Comparison of ENCODE assay signal across 1 cellular context in genomic region chr20:3767434-3768341, GRCh38.
TF ChIP-seq lines count a peak whose summit lies in the region.

ADISSP (minus strand) TSS chr20:3767753; CDS start chr20:3760100, 7,653 bp downstream.

TF ChIP-seq in HepG2, 621 proteins besides CTCF, POLR2A, EP300 and RAD21 (continued from another document and continues in another):
- TF ChIP-seq, protein P1, sequence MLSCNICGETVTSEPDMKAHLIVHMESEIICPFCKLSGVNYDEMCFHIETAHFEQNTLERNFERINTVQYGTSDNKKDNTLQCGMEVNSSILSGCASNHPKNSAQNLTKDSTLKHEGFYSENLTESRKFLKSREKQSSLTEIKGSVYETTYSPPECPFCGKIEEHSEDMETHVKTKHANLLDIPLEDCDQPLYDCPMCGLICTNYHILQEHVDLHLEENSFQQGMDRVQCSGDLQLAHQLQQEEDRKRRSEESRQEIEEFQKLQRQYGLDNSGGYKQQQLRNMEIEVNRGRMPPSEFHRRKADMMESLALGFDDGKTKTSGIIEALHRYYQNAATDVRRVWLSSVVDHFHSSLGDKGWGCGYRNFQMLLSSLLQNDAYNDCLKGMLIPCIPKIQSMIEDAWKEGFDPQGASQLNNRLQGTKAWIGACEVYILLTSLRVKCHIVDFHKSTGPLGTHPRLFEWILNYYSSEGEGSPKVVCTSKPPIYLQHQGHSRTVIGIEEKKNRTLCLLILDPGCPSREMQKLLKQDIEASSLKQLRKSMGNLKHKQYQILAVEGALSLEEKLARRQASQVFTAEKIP (CRISPR knock-in tag; IDR thresholded peaks at IDR 0.05; ENCODE audit: borderline replicate concordance) = no peak
- TF ChIP-seq ZNF331 (CRISPR knock-in tag; IDR thresholded peaks at IDR 0.05) = peak; percentile 8; the same call in 1 of the 2 replicates
- TF ChIP-seq MYNN (CRISPR knock-in tag; IDR thresholded peaks at IDR 0.05; ENCODE audit: low read depth) = no peak
- TF ChIP-seq ZSCAN29 (CRISPR knock-in tag; conservative IDR thresholded peaks at IDR 0.05) = peak; percentile 72
- TF ChIP-seq, protein P2, sequence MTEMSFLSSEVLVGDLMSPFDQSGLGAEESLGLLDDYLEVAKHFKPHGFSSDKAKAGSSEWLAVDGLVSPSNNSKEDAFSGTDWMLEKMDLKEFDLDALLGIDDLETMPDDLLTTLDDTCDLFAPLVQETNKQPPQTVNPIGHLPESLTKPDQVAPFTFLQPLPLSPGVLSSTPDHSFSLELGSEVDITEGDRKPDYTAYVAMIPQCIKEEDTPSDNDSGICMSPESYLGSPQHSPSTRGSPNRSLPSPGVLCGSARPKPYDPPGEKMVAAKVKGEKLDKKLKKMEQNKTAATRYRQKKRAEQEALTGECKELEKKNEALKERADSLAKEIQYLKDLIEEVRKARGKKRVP (CRISPR knock-in tag; IDR thresholded peaks at IDR 0.05) = no peak
- peak; percentile 90; the same call in 1 of the 2 replicates for TF ChIP-seq HOXA5 (CRISPR knock-in tag; IDR thresholded peaks at IDR 0.05)
- no peak for TF ChIP-seq ZNF382 (CRISPR knock-in tag; IDR thresholded peaks at IDR 0.05; ENCODE audit: borderline replicate concordance)
- peak; percentile 8; the same call in 1 of the 2 replicates for TF ChIP-seq MZF1 (CRISPR knock-in tag; IDR thresholded peaks at IDR 0.05; ENCODE audit: borderline replicate concordance)
- TF ChIP-seq CBX1 (IDR thresholded peaks at IDR 0.05; ENCODE audit: low read depth) = peak; percentile 87
- TF ChIP-seq, protein P3, sequence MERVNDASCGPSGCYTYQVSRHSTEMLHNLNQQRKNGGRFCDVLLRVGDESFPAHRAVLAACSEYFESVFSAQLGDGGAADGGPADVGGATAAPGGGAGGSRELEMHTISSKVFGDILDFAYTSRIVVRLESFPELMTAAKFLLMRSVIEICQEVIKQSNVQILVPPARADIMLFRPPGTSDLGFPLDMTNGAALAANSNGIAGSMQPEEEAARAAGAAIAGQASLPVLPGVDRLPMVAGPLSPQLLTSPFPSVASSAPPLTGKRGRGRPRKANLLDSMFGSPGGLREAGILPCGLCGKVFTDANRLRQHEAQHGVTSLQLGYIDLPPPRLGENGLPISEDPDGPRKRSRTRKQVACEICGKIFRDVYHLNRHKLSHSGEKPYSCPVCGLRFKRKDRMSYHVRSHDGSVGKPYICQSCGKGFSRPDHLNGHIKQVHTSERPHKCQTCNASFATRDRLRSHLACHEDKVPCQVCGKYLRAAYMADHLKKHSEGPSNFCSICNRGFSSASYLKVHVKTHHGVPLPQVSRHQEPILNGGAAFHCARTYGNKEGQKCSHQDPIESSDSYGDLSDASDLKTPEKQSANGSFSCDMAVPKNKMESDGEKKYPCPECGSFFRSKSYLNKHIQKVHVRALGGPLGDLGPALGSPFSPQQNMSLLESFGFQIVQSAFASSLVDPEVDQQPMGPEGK (CRISPR knock-in tag; IDR thresholded peaks at IDR 0.05) = peak; percentile 51
- TF ChIP-seq HNRNPUL1 (IDR thresholded peaks at IDR 0.05; ENCODE audit: low read depth, low read length) = no peak
- no peak for TF ChIP-seq CENPX (CRISPR knock-in tag; IDR thresholded peaks at IDR 0.05)
- 0 out of 2 replicates have a peak, but pooled peaks have one; percentile 2 for TF ChIP-seq ZNF646 (CRISPR knock-in tag; IDR thresholded peaks at IDR 0.05)
- TF ChIP-seq NR2F6 (IDR thresholded peaks at IDR 0.05) = no peak; the same call in 1 of the 2 replicates
- peak; percentile 71 for TF ChIP-seq NR2F6 (CRISPR knock-in tag; IDR thresholded peaks at IDR 0.05)
- peak; percentile 92 for TF ChIP-seq TBX2 (CRISPR knock-in tag; IDR thresholded peaks at IDR 0.05; ENCODE audit: borderline replicate concordance)
- TF ChIP-seq SNRNP70 (IDR thresholded peaks at IDR 0.05; ENCODE audit: low read depth, low read length) = no peak
- peak; percentile 97 for TF ChIP-seq SPEN (CRISPR knock-in tag; IDR thresholded peaks at IDR 0.05; ENCODE audit: low read depth)
- TF ChIP-seq RFX5 (IDR thresholded peaks at IDR 0.05; ENCODE audit: low read depth, low read length) = peak; percentile 63
- TF ChIP-seq, protein P4, sequence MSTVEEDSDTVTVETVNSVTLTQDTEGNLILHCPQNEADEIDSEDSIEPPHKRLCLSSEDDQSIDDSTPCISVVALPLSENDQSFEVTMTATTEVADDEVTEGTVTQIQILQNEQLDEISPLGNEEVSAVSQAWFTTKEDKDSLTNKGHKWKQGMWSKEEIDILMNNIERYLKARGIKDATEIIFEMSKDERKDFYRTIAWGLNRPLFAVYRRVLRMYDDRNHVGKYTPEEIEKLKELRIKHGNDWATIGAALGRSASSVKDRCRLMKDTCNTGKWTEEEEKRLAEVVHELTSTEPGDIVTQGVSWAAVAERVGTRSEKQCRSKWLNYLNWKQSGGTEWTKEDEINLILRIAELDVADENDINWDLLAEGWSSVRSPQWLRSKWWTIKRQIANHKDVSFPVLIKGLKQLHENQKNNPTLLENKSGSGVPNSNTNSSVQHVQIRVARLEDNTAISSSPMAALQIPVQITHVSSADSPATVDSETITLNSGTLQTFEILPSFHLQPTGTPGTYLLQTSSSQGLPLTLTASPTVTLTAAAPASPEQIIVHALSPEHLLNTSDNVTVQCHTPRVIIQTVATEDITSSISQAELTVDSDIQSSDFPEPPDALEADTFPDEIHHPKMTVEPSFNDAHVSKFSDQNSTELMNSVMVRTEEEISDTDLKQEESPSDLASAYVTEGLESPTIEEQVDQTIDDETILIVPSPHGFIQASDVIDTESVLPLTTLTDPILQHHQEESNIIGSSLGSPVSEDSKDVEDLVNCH (CRISPR knock-in tag; IDR thresholded peaks at IDR 0.05) = 0 out of 2 replicates have a peak, but pooled peaks have one; percentile 18
- TF ChIP-seq PREB (CRISPR knock-in tag; IDR thresholded peaks at IDR 0.05) = 0 out of 2 replicates have a peak, but pooled peaks have one; percentile 44
- TF ChIP-seq RAD51 (IDR thresholded peaks at IDR 0.05; ENCODE audit: borderline replicate concordance) = peak; percentile 91
- TF ChIP-seq, protein P5, sequence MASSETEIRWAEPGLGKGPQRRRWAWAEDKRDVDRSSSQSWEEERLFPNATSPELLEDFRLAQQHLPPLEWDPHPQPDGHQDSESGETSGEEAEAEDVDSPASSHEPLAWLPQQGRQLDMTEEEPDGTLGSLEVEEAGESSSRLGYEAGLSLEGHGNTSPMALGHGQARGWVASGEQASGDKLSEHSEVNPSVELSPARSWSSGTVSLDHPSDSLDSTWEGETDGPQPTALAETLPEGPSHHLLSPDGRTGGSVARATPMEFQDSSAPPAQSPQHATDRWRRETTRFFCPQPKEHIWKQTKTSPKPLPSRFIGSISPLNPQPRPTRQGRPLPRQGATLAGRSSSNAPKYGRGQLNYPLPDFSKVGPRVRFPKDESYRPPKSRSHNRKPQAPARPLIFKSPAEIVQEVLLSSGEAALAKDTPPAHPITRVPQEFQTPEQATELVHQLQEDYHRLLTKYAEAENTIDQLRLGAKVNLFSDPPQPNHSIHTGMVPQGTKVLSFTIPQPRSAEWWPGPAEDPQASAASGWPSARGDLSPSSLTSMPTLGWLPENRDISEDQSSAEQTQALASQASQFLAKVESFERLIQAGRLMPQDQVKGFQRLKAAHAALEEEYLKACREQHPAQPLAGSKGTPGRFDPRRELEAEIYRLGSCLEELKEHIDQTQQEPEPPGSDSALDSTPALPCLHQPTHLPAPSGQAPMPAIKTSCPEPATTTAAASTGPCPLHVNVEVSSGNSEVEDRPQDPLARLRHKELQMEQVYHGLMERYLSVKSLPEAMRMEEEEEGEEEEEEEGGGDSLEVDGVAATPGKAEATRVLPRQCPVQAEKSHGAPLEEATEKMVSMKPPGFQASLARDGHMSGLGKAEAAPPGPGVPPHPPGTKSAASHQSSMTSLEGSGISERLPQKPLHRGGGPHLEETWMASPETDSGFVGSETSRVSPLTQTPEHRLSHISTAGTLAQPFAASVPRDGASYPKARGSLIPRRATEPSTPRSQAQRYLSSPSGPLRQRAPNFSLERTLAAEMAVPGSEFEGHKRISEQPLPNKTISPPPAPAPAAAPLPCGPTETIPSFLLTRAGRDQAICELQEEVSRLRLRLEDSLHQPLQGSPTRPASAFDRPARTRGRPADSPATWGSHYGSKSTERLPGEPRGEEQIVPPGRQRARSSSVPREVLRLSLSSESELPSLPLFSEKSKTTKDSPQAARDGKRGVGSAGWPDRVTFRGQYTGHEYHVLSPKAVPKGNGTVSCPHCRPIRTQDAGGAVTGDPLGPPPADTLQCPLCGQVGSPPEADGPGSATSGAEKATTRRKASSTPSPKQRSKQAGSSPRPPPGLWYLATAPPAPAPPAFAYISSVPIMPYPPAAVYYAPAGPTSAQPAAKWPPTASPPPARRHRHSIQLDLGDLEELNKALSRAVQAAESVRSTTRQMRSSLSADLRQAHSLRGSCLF (CRISPR knock-in tag; IDR thresholded peaks at IDR 0.05; ENCODE audit: borderline replicate concordance) = peak; percentile 56; the same call in 1 of the 2 replicates
- no peak for TF ChIP-seq SMARCE1 (IDR thresholded peaks at IDR 0.05; ENCODE audit: borderline replicate concordance)
- TF ChIP-seq ZFP41 (CRISPR knock-in tag; IDR thresholded peaks at IDR 0.05; ENCODE audit: borderline replicate concordance) = peak; percentile 19; the same call in 1 of the 2 replicates
- no peak for TF ChIP-seq SMC3 (IDR thresholded peaks at IDR 0.05; ENCODE audit: low read length)
- TF ChIP-seq HNF4A (CRISPR knock-in tag; IDR thresholded peaks at IDR 0.05) = peak; percentile 61
- no peak; the same call in 1 of the 2 replicates for TF ChIP-seq ZNF839 (CRISPR knock-in tag; IDR thresholded peaks at IDR 0.05; ENCODE audit: borderline replicate concordance)
- TF ChIP-seq XRCC5 (optimal IDR thresholded peaks at IDR 0.05; ENCODE audit: low read length) = no peak
- TF ChIP-seq ZNF530 (CRISPR knock-in tag; IDR thresholded peaks at IDR 0.05; ENCODE audit: low read depth) = no peak
- peak; percentile 99 for TF ChIP-seq FOXC1 (CRISPR knock-in tag; IDR thresholded peaks at IDR 0.05; ENCODE audit: borderline replicate concordance)
- peak; percentile 46; the same call in 1 of the 2 replicates for TF ChIP-seq ZNF7 (CRISPR knock-in tag; IDR thresholded peaks at IDR 0.05)
- TF ChIP-seq, protein P6, sequence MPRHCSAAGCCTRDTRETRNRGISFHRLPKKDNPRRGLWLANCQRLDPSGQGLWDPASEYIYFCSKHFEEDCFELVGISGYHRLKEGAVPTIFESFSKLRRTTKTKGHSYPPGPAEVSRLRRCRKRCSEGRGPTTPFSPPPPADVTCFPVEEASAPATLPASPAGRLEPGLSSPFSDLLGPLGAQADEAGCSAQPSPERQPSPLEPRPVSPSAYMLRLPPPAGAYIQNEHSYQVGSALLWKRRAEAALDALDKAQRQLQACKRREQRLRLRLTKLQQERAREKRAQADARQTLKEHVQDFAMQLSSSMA (CRISPR knock-in tag; IDR thresholded peaks at IDR 0.05) = peak; percentile 85; the same call in 1 of the 2 replicates
